In genomic region chr22:25232301-25232700, GRCh38 we compare ENCODE assay signal across 32 cellular contexts. TPM values are rescaled to one million over a fixed set of nuclear protein-coding genes. Genes with fewer than 3 reads are reported as not detected.
DNase-seq lines count a peak whose midpoint lies in the region; ATAC-seq, FAIRE-seq and TF ChIP-seq lines count a peak whose summit lies in the region.
"Had no signal": no experiment of that assay in that cellular context is flagged by ENCODE, and none has a peak within 500 bp of the region (broad histone marks: within the 10 kb centered on the region; RNA-seq: fewer than 3 reads in every experiment).

No MANE protein-coding gene starts in this region.

- peaks cover 0 to 2% of the 10 kb centered on the region in 2 experiments for H4K20me1 ChIP-seq in H1 (replicated peaks in 1 of 2; ENCODE audit: control insufficient read depth in 1 of 2, insufficient read depth in 2 of 2, low read length in 2 of 2)

- no peaks in the 10 kb centered on the region for H3K79me1 ChIP-seq in H1 (ENCODE audit: low read depth, low read length)

- POLR2A ChIA-PET in H1 (lab: Charles Lee; ENCODE audit: partially characterized antibody) = interaction anchor here (0.6 kb wide), 1 partner anchor 311 kb away, joined by 3 read pairs; no protein-coding TSS in a partner anchor
- POLR2A ChIA-PET in activated CD8-positive, alpha-beta T cell treated with anti-CD3 and anti-CD28 coated beads for 36 hours (lab: Charles Lee) = no interaction called here

- H3K4me1 ChIP-seq in H1 (replicated peaks in 1 of 4; ENCODE audit: control insufficient read depth in 3 of 4, insufficient read depth in 4 of 4, low read length in 3 of 4) = no peaks in the 10 kb centered on the region; a peak in 1 of 7 replicates
- H3K4me1 ChIP-seq: right lobe of liver, upper lobe of right lung had no signal

- TF ChIP-seq POLR2A in H1 (IDR thresholded peaks at IDR 0.05; ENCODE audit: control extremely low read depth in 1 of 2, low read depth in 2 of 2, low read length in 2 of 2) = no peak

- H3K27me3 ChIP-seq in MG63 (no peaks in the 10 kb centered on the region), H1 (replicated peaks in 1 of 4; ENCODE audit: control insufficient read depth in 3 of 4, extremely low read depth in 1 of 4, insufficient read depth in 3 of 4, low read length in 3 of 4) (no peaks in the 10 kb centered on the region)
- H3K27me3 ChIP-seq: adrenal gland, cardiac muscle cell, right lobe of liver had no signal

- H3K36me3 ChIP-seq in MG63 (no peaks in the 10 kb centered on the region), H1 (ENCODE audit: control insufficient read depth in 2 of 4, insufficient read depth in 4 of 4, low read length in 3 of 4) (no peaks in the 10 kb centered on the region)
- H3K36me3 ChIP-seq: adrenal gland, cardiac muscle cell, heart left ventricle, right lobe of liver, suprapubic skin, upper lobe of right lung had no signal

- H3K4me3 ChIP-seq in MG63 (no peak overlapping the region), H1 (ENCODE audit: extremely low read depth in 1 of 4, insufficient read depth in 2 of 4, low read depth in 3 of 4, low read length in 4 of 4) (no peak overlapping the region), foreskin fibroblast (ENCODE audit: low read depth in 1 of 2, low read length in 2 of 2) (no peak overlapping the region)
- H3K4me3 ChIP-seq: adrenal gland, cardiac muscle cell, heart left ventricle, right lobe of liver, suprapubic skin, upper lobe of right lung had no signal

- H3K4me3 Mint-ChIP-seq in Calu3 (ENCODE audit: low read depth, unreplicated experiment) = no peak overlapping the region
- H3K4me3 Mint-ChIP-seq in activated CD8-positive, alpha-beta T cell treated with anti-CD3 and anti-CD28 coated beads for 36 hours = no peak overlapping the region
- H3K4me3 Mint-ChIP-seq: endodermal cell; neural crest cell; stimulated activated naive B cell treated with anti-CD40 and anti-IgM and Interleukin-4, amounts not matched to agents 10 μg/mL and 1 μg/mL and 100 μg/mL, for 72 hours had no signal

- H3K27me3 Mint-ChIP-seq in Calu3 (ENCODE audit: unreplicated experiment) = peaks cover 40% of the 10 kb centered on the region
- peaks cover 34% of the 10 kb centered on the region for H3K27me3 Mint-ChIP-seq in activated CD8-positive, alpha-beta T cell treated with anti-CD3 and anti-CD28 coated beads for 36 hours

- H2BK120ac ChIP-seq in H1 (replicated peaks; ENCODE audit: low read depth, low read length) = no peak overlapping the region

- no peak for ATAC-seq in activated CD8-positive, alpha-beta T cell treated with anti-CD3 and anti-CD28 coated beads for 36 hours
- ATAC-seq: heart left ventricle; stimulated activated naive B cell treated with anti-CD40 and anti-IgM and Interleukin-4, amounts not matched to agents 10 μg/mL and 1 μg/mL and 100 μg/mL, for 72 hours; upper lobe of right lung had no signal

- CTCF ChIA-PET in H1 (lab: Charles Lee; ENCODE audit: partially characterized antibody) (interaction anchor here (0.7 to 3.1 kb wide), 6 partner anchors 9 to 151 kb away, joined by 3 to 14 read pairs (median 4); no protein-coding TSS in a partner anchor), Calu3 (lab: Charles Lee) (interaction anchor here (0.7 kb wide), 1 partner anchor 562 kb away, joined by 4 read pairs; no protein-coding TSS in a partner anchor)
- CTCF ChIA-PET in activated CD8-positive, alpha-beta T cell treated with anti-CD3 and anti-CD28 coated beads for 36 hours (lab: Charles Lee) = no interaction called here

- no peak overlapping the region for H4K5ac ChIP-seq in H1 (ENCODE audit: insufficient read length, low read depth, low read length)

- no peak overlapping the region for H3K4me2 ChIP-seq in H1 (ENCODE audit: insufficient read depth in 1 of 2, low read depth in 2 of 2, low read length in 2 of 2)

- 84% methylated on average over 5 of the region's 5 CpGs; no CpG with 5 or more reads in 1 of the 2 experiments for WGBS in H1 (ENCODE audit: extremely low coverage in 1 of 2, insufficient coverage in 1 of 2, insufficient read length in 1 of 2, insufficient replicate concordance in 2 of 2, low coverage in 1 of 2, low lambda C conversion rate in 2 of 2, missing lambda C conversion rate in 1 of 2), 2 experiments

- H3K4ac ChIP-seq in H1 (replicated peaks; ENCODE audit: insufficient read length, low read depth, low read length) = no peak overlapping the region

- H3K23ac ChIP-seq in H1 (ENCODE audit: insufficient read length) = no peak overlapping the region

- H3K18ac ChIP-seq in H1 (ENCODE audit: extremely low read depth, low read length) = no peak overlapping the region

- no peak overlapping the region for H3K9ac ChIP-seq in H1 (replicated peaks in 1 of 4; ENCODE audit: extremely low read depth in 1 of 4, low read depth in 3 of 4, low read length in 3 of 4)

- no peak overlapping the region for H2BK15ac ChIP-seq in H1 (ENCODE audit: low read length)

- H3K9me3 ChIP-seq in MG63 (no peaks in the 10 kb centered on the region), H1 (ENCODE audit: insufficient read depth in 2 of 2, low read depth in 1 of 2, low read length in 1 of 2) (no peaks in the 10 kb centered on the region)
- H3K9me3 ChIP-seq: adrenal gland, heart left ventricle, right lobe of liver, suprapubic skin, upper lobe of right lung had no signal

- BruUV-seq in Calu3 (replicated peaks; lab: Mats Ljungman, UMichigan) = no TSS peak

- no peak overlapping the region for H2BK12ac ChIP-seq in H1 (ENCODE audit: low read depth, low read length)

- H3K56ac ChIP-seq in H1 (replicated peaks; ENCODE audit: insufficient read length, low read depth, low read length) = no peak overlapping the region

- H3K79me2 ChIP-seq in H1 (ENCODE audit: control insufficient read depth in 1 of 2, insufficient read depth in 2 of 2, low read length in 2 of 2) = no peaks in the 10 kb centered on the region

- H2AFZ ChIP-seq in H1 (ENCODE audit: low read length) = peak overlapping the region; percentile 50; the same call in 1 of the 2 replicates

- no peak for TF ChIP-seq EP300 in H1 (IDR thresholded peaks at IDR 0.05; ENCODE audit: borderline replicate concordance in 1 of 2, low read depth in 2 of 2, low read length in 2 of 2)

- DNase-seq in MG63 = peak; percentile 16
- no peak for DNase-seq in H1 (ENCODE audit: low read depth in 1 of 2, low spot score in 2 of 2)
- DNase-seq in foreskin fibroblast = peak; percentile 15 to 21
- DNase-seq in Calu3 = no peak
- no peak for DNase-seq in NOMO-1 treated with DMSO at 0.1 percent for 48 hours (lab: John Stamatoyannopoulos, UW; ENCODE audit: unreplicated experiment)
- no peak for DNase-seq in NCI-H187 (lab: John Stamatoyannopoulos, UW)
- DNase-seq in activated CD8-positive, alpha-beta T cell treated with anti-CD3 and anti-CD28 coated beads for 36 hours = no peak
- DNase-seq: activated CD4-positive, alpha-beta T cell treated with anti-CD3 and anti-CD28 coated beads, Interleukin-2, amount 50 U/mL, for 4 hours; activated naive CD4-positive, alpha-beta T cell treated with Interleukin-2 at 50 U/mL for 16 hours; adrenal gland; cortex of kidney; endodermal cell; heart left ventricle; NCI-H1105; NCI-H2029 treated with DMSO at 0.1 percent for 48 hours; NCI-H774; posterior cingulate gyrus; right lobe of liver; stimulated activated CD4-positive, alpha-beta T cell treated with anti-CD3 and anti-CD28 coated beads, Interleukin-12 subunit alpha, Interleukin-12 subunit beta, amount 100 ng/mL, for 4 hours; stimulated activated CD4-positive, alpha-beta T cell treated with anti-CD3 and anti-CD28 coated beads, Interleukin-4, amount 100 ng/mL, for 4 hours; stimulated activated naive B cell treated with anti-CD40 and anti-IgM and Interleukin-4, amounts not matched to agents 10 μg/mL and 1 μg/mL and 100 μg/mL, for 72 hours; T-helper 1 cell; upper lobe of right lung had no signal

- TF ChIP-seq CTCF in H1 (IDR thresholded peaks at IDR 0.05; ENCODE audit: control extremely low read depth in 1 of 3, insufficient read depth in 1 of 3, low read depth in 1 of 3, low read length in 3 of 3) (no peak), foreskin fibroblast (IDR thresholded peaks at IDR 0.05; ENCODE audit: low read depth, low read length) (no peak), Calu3 (IDR thresholded peaks at IDR 0.05; ENCODE audit: unreplicated experiment) (no peak)
- TF ChIP-seq CTCF in activated CD8-positive, alpha-beta T cell treated with anti-CD3 and anti-CD28 coated beads for 36 hours (IDR thresholded peaks at IDR 0.05) = no peak

- H3K23me2 ChIP-seq in H1 (ENCODE audit: low read depth, low read length) = no peaks in the 10 kb centered on the region

- no peak overlapping the region for H4K91ac ChIP-seq in H1 (replicated peaks; ENCODE audit: insufficient read length, low read length)

- no peak overlapping the region for H4K8ac ChIP-seq in H1 (ENCODE audit: extremely low read depth, insufficient read depth, low read length)

- H3K14ac ChIP-seq in H1 (ENCODE audit: insufficient read length) = no peak overlapping the region

- no peak overlapping the region for H2BK20ac ChIP-seq in H1 (ENCODE audit: low read length)

- H3K4me1 Mint-ChIP-seq in Calu3 (ENCODE audit: low read depth, unreplicated experiment) = no peaks in the 10 kb centered on the region
- H3K4me1 Mint-ChIP-seq in activated CD8-positive, alpha-beta T cell treated with anti-CD3 and anti-CD28 coated beads for 36 hours (ENCODE audit: low read depth) = peaks cover 3% of the 10 kb centered on the region
- H3K4me1 Mint-ChIP-seq: endodermal cell had no signal

- H2BK5ac ChIP-seq in H1 (ENCODE audit: low read depth, low read length) = no peak overlapping the region

- no peak for TF ChIP-seq RAD21 in H1 (IDR thresholded peaks at IDR 0.05 in 1 of 2, conservative IDR thresholded peaks at IDR 0.05 in 1 of 2; ENCODE audit: low read depth in 2 of 2, low read length in 2 of 2)

- no peak for FAIRE-seq in H1 (lab: Jason Lieb, UNC)
- FAIRE-seq: D721Med, GM12891, TTC549 had no signal

- intact Hi-C loops in Calu3 (cut with micrococcal nuclease; ENCODE audit: unreplicated experiment) = loop anchor here (10.0 kb wide), 1 partner anchor 102 kb away; no protein-coding TSS in a partner anchor
- intact Hi-C loops in activated CD8-positive, alpha-beta T cell treated with anti-CD3 and anti-CD28 coated beads for 36 hours (cut with micrococcal nuclease) = no loop called here

- no peak overlapping the region for H3K27ac ChIP-seq in H1 (ENCODE audit: low read depth, low read length)
- H3K27ac ChIP-seq: adrenal gland, cardiac muscle cell, heart left ventricle, right lobe of liver, suprapubic skin, upper lobe of right lung had no signal

- peaks cover 8% of the 10 kb centered on the region for H3K36me3 Mint-ChIP-seq in Calu3 (ENCODE audit: insufficient read depth, unreplicated experiment)
- H3K36me3 Mint-ChIP-seq in activated CD8-positive, alpha-beta T cell treated with anti-CD3 and anti-CD28 coated beads for 36 hours (ENCODE audit: low read depth) = no peaks in the 10 kb centered on the region

- no peak overlapping the region for H2AK5ac ChIP-seq in H1 (ENCODE audit: low read depth, low read length)

- H3K27ac Mint-ChIP-seq in Calu3 (ENCODE audit: unreplicated experiment) = no peak overlapping the region
- H3K27ac Mint-ChIP-seq in activated CD8-positive, alpha-beta T cell treated with anti-CD3 and anti-CD28 coated beads for 36 hours = no peak overlapping the region
- H3K27ac Mint-ChIP-seq: endodermal cell; stimulated activated naive B cell treated with anti-CD40 and anti-IgM and Interleukin-4, amounts not matched to agents 10 μg/mL and 1 μg/mL and 100 μg/mL, for 72 hours had no signal

- H3K9me3 Mint-ChIP-seq in Calu3 (ENCODE audit: low read depth, unreplicated experiment) = no peaks in the 10 kb centered on the region
- H3K9me3 Mint-ChIP-seq in activated CD8-positive, alpha-beta T cell treated with anti-CD3 and anti-CD28 coated beads for 36 hours = no peaks in the 10 kb centered on the region
- H3K9me3 Mint-ChIP-seq: endodermal cell, neural crest cell had no signal

RNA-seq across cellular contexts. Expression of gene CRYBB2, which starts 12.9 kb away (rescaled TPM):
- total RNA-seq in MG63 (2014; rRNA removed; shearing (Covaris generic); ENCODE audit: low replicate concordance) = not detected in 2 replicates
- total RNA-seq in H1 (2021; fragmentation: NEBNext Ultra II Directional; extraction: Animal tissue kit (Norgen Biotek cat#: 25700)) = not detected in 2 replicates
- 0.12 and 0.31 TPM in 2 replicates for polyA plus RNA-seq in H1 (2011; rRNA removed)
- polyA plus RNA-seq in H1 (2011; cell fraction: cytosol; rRNA removed) = 0.16 TPM
- polyA plus RNA-seq in H1 (2011; cell fraction: nucleus; rRNA removed) = 0.31 TPM
- 0.29 to 0.44 TPM in 2 of 4 replicates, not detected in the others for polyA plus RNA-seq in H1 (2012, experiment 1 of 2)
- polyA plus RNA-seq in H1 (2012, experiment 2 of 2) = not detected
- polyA plus RNA-seq in H1 (2013, experiment 1 of 2) = not detected
- not detected for polyA plus RNA-seq in H1 (2013, experiment 2 of 2)
- not detected in 2 replicates for polyA minus RNA-seq in H1 (2011; rRNA and poly(A)+ RNA removed)
- not detected for polyA minus RNA-seq in H1 (2011; cell fraction: cytosol; rRNA and poly(A)+ RNA removed)
- polyA minus RNA-seq in H1 (2011; cell fraction: nucleus; rRNA and poly(A)+ RNA removed) = not detected
- total RNA-seq in Calu3 (2022) = 0.42 TPM in 1 of 2 replicates, not detected in the other
- total RNA-seq in activated CD8-positive, alpha-beta T cell treated with anti-CD3 and anti-CD28 coated beads for 36 hours = not detected
- total RNA-seq: adrenal gland, cardiac muscle cell, Daoy, endodermal cell, heart left ventricle, neural crest cell, right lobe of liver, RPMI7951, SK-MEL-5, upper lobe of right lung had no signal
- polyA plus RNA-seq: cardiac muscle cell, heart left ventricle had no signal

RNA-seq across cellular contexts. Expression of gene CRYBB3, which starts 32.6 kb away (rescaled TPM):
- total RNA-seq in MG63 (2014; rRNA removed; shearing (Covaris generic); ENCODE audit: low replicate concordance) = 5.1 TPM in 1 of 2 replicates, not detected in the other
- 0.58 TPM in 1 of 2 replicates, not detected in the other for total RNA-seq in H1 (2021; fragmentation: NEBNext Ultra II Directional; extraction: Animal tissue kit (Norgen Biotek cat#: 25700))
- 0.44 and 0.63 TPM in 2 replicates for polyA plus RNA-seq in H1 (2011; rRNA removed)
- 0.78 TPM for polyA plus RNA-seq in H1 (2011; cell fraction: cytosol; rRNA removed)
- polyA plus RNA-seq in H1 (2011; cell fraction: nucleus; rRNA removed) = 1.3 TPM
- 0.20 to 0.31 TPM (median 0.23 TPM) in 3 of 4 replicates, not detected in the other for polyA plus RNA-seq in H1 (2012, experiment 1 of 2)
- not detected for polyA plus RNA-seq in H1 (2012, experiment 2 of 2)
- polyA plus RNA-seq in H1 (2013, experiment 1 of 2) = 0.30 TPM
- polyA plus RNA-seq in H1 (2013, experiment 2 of 2) = 0.15 TPM
- not detected in 2 replicates for polyA minus RNA-seq in H1 (2011; rRNA and poly(A)+ RNA removed)
- not detected for polyA minus RNA-seq in H1 (2011; cell fraction: cytosol; rRNA and poly(A)+ RNA removed)
- polyA minus RNA-seq in H1 (2011; cell fraction: nucleus; rRNA and poly(A)+ RNA removed) = not detected
- 1.4 and 1.8 TPM in 2 replicates for total RNA-seq in Calu3 (2022)
- total RNA-seq in activated CD8-positive, alpha-beta T cell treated with anti-CD3 and anti-CD28 coated beads for 36 hours = not detected
- total RNA-seq: cardiac muscle cell, Daoy, neural crest cell, RPMI7951, suprapubic skin had no signal
- polyA plus RNA-seq: heart left ventricle had no signal

Comparison
In these comparisons a context has a peak if more than half of its experiments do, and no peak if none do; other contexts are left out.
1. DNase-seq: peak in MG63 (single experiment) and foreskin fibroblast (2 of 2); none in H1 (0 of 2), Calu3 (single experiment), NOMO-1 treated with DMSO at 0.1 percent for 48 hours (single experiment), NCI-H187 (0 of 2) and activated CD8-positive, alpha-beta T cell treated with anti-CD3 and anti-CD28 coated beads for 36 hours (single experiment).